36 cellular contexts compared by ENCODE assay signal in genomic region chr19:39993605-39994004, GRCh38.
"Had no signal": no experiment of that assay in that cellular context is flagged by ENCODE, and none has a peak within 500 bp of the region (broad histone marks: within the 10 kb centered on the region; RNA-seq: fewer than 3 reads in every experiment).

No MANE protein-coding gene starts in this region.

- H3K27me3 ChIP-seq: MG63 had no signal

- DNase-seq: MG63, MM.1S, MV-4-11, NCI-H1048, NCI-H1092, NCI-H1092 treated with DMSO at 0.1 percent for 48 hours, NCI-H1105, NCI-H1105 treated with DMSO at 0.1 percent for 48 hours, NCI-H1417, NCI-H1417 treated with DMSO at 0.1 percent for 48 hours, NCI-H1436, NCI-H1436 treated with DMSO at 0.1 percent for 48 hours, NCI-H146, NCI-H1694, NCI-H1694 treated with DMSO at 0.1 percent for 48 hours, NCI-H187, NCI-H187 treated with DMSO at 0.1 percent for 48 hours, NCI-H1930, NCI-H2029, NCI-H2029 treated with DMSO at 0.1 percent for 48 hours, NCI-H2081, NCI-H2081 treated with DMSO at 0.1 percent for 48 hours, NCI-H2107, NCI-H2171, NCI-H2171 treated with DMSO at 0.1 percent for 48 hours, NCI-H2227 treated with DMSO at 0.1 percent for 48 hours, NCI-H226, NCI-H345, NCI-H446, NCI-H446 treated with DMSO at 0.1 percent for 48 hours, NCI-H510A, NCI-H510A treated with DMSO at 0.1 percent for 48 hours, NCI-H524, NCI-H524 treated with DMSO at 0.1 percent for 48 hours, NCI-H526, NCI-H526 treated with DMSO at 0.1 percent for 48 hours had no signal

- H3K4me3 ChIP-seq: MG63 had no signal
